Comparison of ENCODE assay signal across 8 cellular contexts in genomic region chr7:100852048-100852872, GRCh38. TPM values are rescaled to one million over a fixed set of nuclear protein-coding genes. Genes with fewer than 3 reads are reported as not detected.
DNase-seq lines count a peak whose midpoint lies in the region; ATAC-seq and TF ChIP-seq lines count a peak whose summit lies in the region.

Gene SLC12A9, plus strand, starts transcription at chr7:100852713. Its CDS starts 1,485 bp downstream, at chr7:100854198.

- peak within 1 kb of the TSS; percentile 75 for H3K4me3 ChIP-seq in GM12864 (ENCODE audit: low read depth, low read length)
- peak within 1 kb of the TSS; percentile 52 to 91 (median 72) for H3K4me3 ChIP-seq in heart right ventricle

- H3K9me3 ChIP-seq in heart right ventricle, result no peaks in the 10 kb centered on the region

- ATAC-seq in HG02678 (IDR thresholded peaks at IDR 0.05; ENCODE audit: unreplicated experiment) (peak; percentile 93), heart right ventricle (peak; percentile 99 to 100 (median 99))

- no peaks in the 10 kb centered on the region for H3K27me3 ChIP-seq in heart right ventricle

- DNase-seq in GM12864 (ENCODE audit: low read depth) (peak; percentile 51), NCI-H1436 (lab: John Stamatoyannopoulos, UW) (peak; percentile 84), T-helper 1 cell (peak; percentile 69 to 88 (median 77)), heart right ventricle (peak; percentile 90 to 92), posterior cingulate gyrus (peak; percentile 79 to 99 (median 88)), type B pancreatic cell (ENCODE audit: extremely low spot score, unreplicated experiment) (peak; percentile 91)

- H3K4me1 Mint-ChIP-seq in type B pancreatic cell (ENCODE audit: unreplicated experiment), result peaks cover 4% of the 10 kb centered on the region

- intact Hi-C loops in heart right ventricle (cut with DNase I), result loop anchor here (1.0 to 10.0 kb wide), 9 partner anchors 27 to 377 kb away; partner anchors contain the start of genes POP7 (in 4 of the 10) and TSC22D4 (in 1 of the 10)
- intact Hi-C loops in posterior cingulate gyrus (cut with DNase I), result loop anchor here (1.0 to 2.0 kb wide), 3 partner anchors 15 to 147 kb away; no protein-coding TSS in a partner anchor

- WGBS in adipose tissue, 3 donors, result 0% methylated on average over 56 to 71 of the region's 71 CpGs
- 1% methylated on average over 65 to 71 of the region's 71 CpGs for WGBS in heart right ventricle, 2 donors

- no peaks in the 10 kb centered on the region for H3K9me3 Mint-ChIP-seq in type B pancreatic cell

- peaks cover 0 to 23% (median 0%) of the 10 kb centered on the region in 9 donors for H3K36me3 ChIP-seq in heart right ventricle

- H3K27ac ChIP-seq in adipose tissue (ENCODE audit: low read depth, low read length) (no peak within 1 kb of the TSS), heart right ventricle (peak within 1 kb of the TSS in 9 of 10 donors; percentile 54 to 90 (median 70))

- peaks cover 8 to 21% (median 16%) of the 10 kb centered on the region in 9 donors for H3K4me1 ChIP-seq in heart right ventricle

- peak within 1 kb of the TSS; percentile 64 for H3K27ac Mint-ChIP-seq in type B pancreatic cell

- peak; percentile 92 for TF ChIP-seq CTCF in GM12864 (IDR thresholded peaks at IDR 0.05; ENCODE audit: low read depth, low read length, missing control alignments)
- peak; percentile 76 to 99 (median 95) for TF ChIP-seq CTCF in heart right ventricle (IDR thresholded peaks at IDR 0.05)
- TF ChIP-seq CTCF in type B pancreatic cell (conservative IDR thresholded peaks at IDR 0.05), result peak; percentile 99

- no peaks in the 10 kb centered on the region for H3K27me3 Mint-ChIP-seq in type B pancreatic cell

- peak within 1 kb of the TSS; percentile 91 for H3K4me3 Mint-ChIP-seq in type B pancreatic cell

- no peaks in the 10 kb centered on the region for H3K36me3 Mint-ChIP-seq in type B pancreatic cell

RNA-seq across cellular contexts. Expression of gene SLC12A9, which starts in this region (rescaled TPM):
- 10 to 100 TPM; 12.0 to 18.8 (median 13.8) TPM for polyA plus RNA-seq in adipose tissue
- 10 to 100 TPM in 1 of 10 donors, 1 to 10 TPM in 9; 4.8 to 15.7 (median 6.9) TPM for total RNA-seq in heart right ventricle
- polyA plus RNA-seq in heart right ventricle, result 10 to 100 TPM; 10.2 to 14.0 TPM
- 31.4 and 37.1 TPM in 2 replicates for total RNA-seq in type B pancreatic cell (ENCODE audit: low replicate concordance)
